In the genomic region with DNA sequence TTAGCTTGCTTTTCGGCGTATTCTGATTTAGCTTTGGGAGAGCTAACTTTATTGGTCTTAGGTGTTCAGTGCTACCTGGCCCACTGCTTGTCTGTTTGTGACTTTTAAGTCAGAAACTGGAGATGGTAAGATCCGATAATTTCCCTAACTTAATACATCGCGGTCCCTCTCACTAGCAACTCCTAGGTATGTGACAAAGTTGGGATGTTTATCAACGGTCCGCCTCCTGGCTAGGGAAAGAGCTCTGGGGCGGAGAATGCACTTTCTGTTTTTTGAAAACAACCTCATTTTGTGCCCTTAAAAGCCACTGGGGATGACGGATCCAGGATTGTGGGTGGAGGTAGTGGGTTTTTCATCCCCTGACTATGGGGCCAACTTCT, we compare ENCODE assay signal across 8 cellular contexts. TPM values are rescaled to one million over a fixed set of nuclear protein-coding genes. Genes with fewer than 3 reads are reported as not detected.
DNase-seq lines count a peak whose midpoint lies in the region; ATAC-seq, FAIRE-seq and TF ChIP-seq lines count a peak whose summit lies in the region.

No MANE protein-coding gene starts in this region.

- peak; percentile 58 for DNase-seq in OCI-M1 (lab: John Stamatoyannopoulos, UW)
- DNase-seq in endothelial cell of umbilical vein (ENCODE audit: low read depth, low spot score): no peak
- no peak for DNase-seq in pancreas
- DNase-seq in mesenteric fat pad (ENCODE audit: low spot score): no peak
- DNase-seq in nucleus accumbens (lab: John Stamatoyannopoulos, UW): no peak
- no peak for DNase-seq in DMS53 (lab: John Stamatoyannopoulos, UW)

- H2AFZ ChIP-seq in endothelial cell of umbilical vein (ENCODE audit: low read depth, low read length): no peak overlapping the region

- intact Hi-C loops in endothelial cell of umbilical vein (cut with micrococcal nuclease) (loop anchor here (5.0 kb wide), 2 partner anchors 156 to 484 kb away; partner anchors contain the start of gene DUSP16), pancreas (cut with DNase I) (loop anchor here in 1 of 3 donors (10.0 kb wide), 1 partner anchor 344 kb away; no protein-coding TSS in a partner anchor)

- no peaks in the 10 kb centered on the region for H3K9me1 ChIP-seq in endothelial cell of umbilical vein (replicated peaks; ENCODE audit: control insufficient read depth, extremely low read depth, insufficient read depth, low read length)

- H3K4me1 ChIP-seq in ES-I3 (ENCODE audit: insufficient read depth, low read length): peaks cover 25% of the 10 kb centered on the region
- H3K4me1 ChIP-seq in endothelial cell of umbilical vein (ENCODE audit: control insufficient read depth, extremely low read depth, insufficient read depth, low read length): peaks cover 58% of the 10 kb centered on the region
- peaks cover 10 to 51% (median 45%) of the 10 kb centered on the region in 3 donors for H3K4me1 ChIP-seq in pancreas

- peaks cover 3% of the 10 kb centered on the region; the same call in 1 of the 2 replicates for H3K36me3 ChIP-seq in ES-I3 (ENCODE audit: insufficient read depth, low read length)
- peaks cover 3 to 5% of the 10 kb centered on the region in 2 experiments for H3K36me3 ChIP-seq in endothelial cell of umbilical vein (ENCODE audit: control insufficient read depth in 2 of 2, extremely low read depth in 1 of 2, insufficient read depth in 2 of 2, low read length in 2 of 2)
- H3K36me3 ChIP-seq in pancreas: peaks cover 0 to 9% (median 4%) of the 10 kb centered on the region in 3 donors

- POLR2A ChIA-PET in endothelial cell of umbilical vein (lab: Charles Lee): interaction anchor here (0.5 kb wide), 1 partner anchor 112 kb away, joined by 3 read pairs; no protein-coding TSS in a partner anchor

- no peaks in the 10 kb centered on the region for H4K20me1 ChIP-seq in endothelial cell of umbilical vein (replicated peaks; ENCODE audit: control insufficient read depth, extremely low read depth, insufficient read depth, low read length)

- no peak for TF ChIP-seq POLR2A in endothelial cell of umbilical vein (IDR thresholded peaks at IDR 0.05; ENCODE audit: low read depth, low read length)

- H3K4me2 ChIP-seq in endothelial cell of umbilical vein (ENCODE audit: insufficient read depth, low read length): peak overlapping the region; percentile 95

- WGBS in pancreas, 2 donors: 0% methylated on average over 9 of the region's 9 CpGs

- FAIRE-seq in endothelial cell of umbilical vein (lab: Jason Lieb, UNC) (no peak), pancreas (lab: Jason Lieb, UNC) (no peak)

- BruUV-seq in endothelial cell of umbilical vein (replicated peaks; lab: Mats Ljungman, UMichigan): no TSS peak

- dilution Hi-C loops in endothelial cell of umbilical vein (cut with MboI; ENCODE audit: extremely low pct_ligation_motif_present, low sequenced_read_pairs): no loop called here

- H3K79me2 ChIP-seq in endothelial cell of umbilical vein (ENCODE audit: control insufficient read depth, insufficient read depth, low read length): peaks cover 62% of the 10 kb centered on the region

- TF ChIP-seq CTCF in endothelial cell of umbilical vein (IDR thresholded peaks at IDR 0.05; ENCODE audit: extremely low read depth in 1 of 2, insufficient read depth in 1 of 2, low read depth in 1 of 2, low read length in 2 of 2): no peak
- no peak for TF ChIP-seq CTCF in pancreas (IDR thresholded peaks at IDR 0.05)

- H3K4me3 ChIP-seq in endothelial cell of umbilical vein (replicated peaks in 1 of 3; ENCODE audit: insufficient read depth in 1 of 3, low read depth in 1 of 3, low read length in 3 of 3): peak overlapping the region; percentile 67 to 99 (median 95)
- peak overlapping the region; percentile 75 to 89 (median 82) for H3K4me3 ChIP-seq in pancreas

- peak overlapping the region; percentile 87 for H3K9ac ChIP-seq in ES-I3 (ENCODE audit: low read depth, low read length)
- peak overlapping the region; percentile 98 for H3K9ac ChIP-seq in endothelial cell of umbilical vein (replicated peaks; ENCODE audit: extremely low read depth, insufficient read depth, low read length)

- H3K9me3 ChIP-seq in ES-I3 (ENCODE audit: control insufficient read depth, insufficient read depth, low read length) (no peaks in the 10 kb centered on the region), endothelial cell of umbilical vein (replicated peaks; ENCODE audit: control insufficient read depth, insufficient read depth, low read length) (no peaks in the 10 kb centered on the region), pancreas (no peaks in the 10 kb centered on the region)

- CTCF ChIA-PET in endothelial cell of umbilical vein (lab: Charles Lee): interaction anchor here (11.0 kb wide), 1 partner anchor 18 kb away, joined by 159 read pairs; no protein-coding TSS in a partner anchor

- H3K27ac ChIP-seq in endothelial cell of umbilical vein (ENCODE audit: insufficient read depth, low read depth, low read length) (peak overlapping the region; percentile 98), pancreas (peak overlapping the region; percentile 98 to 100 (median 99))

- ATAC-seq in pancreas (no peak), GM21526 (IDR thresholded peaks at IDR 0.05; ENCODE audit: low FRiP score, unreplicated experiment) (no peak)

- H3K27me3 ChIP-seq in endothelial cell of umbilical vein (ENCODE audit: control insufficient read depth in 2 of 2, insufficient read depth in 2 of 2, low read length in 2 of 2) (no peaks in the 10 kb centered on the region), pancreas (no peaks in the 10 kb centered on the region)

TF ChIP-seq in endothelial cell of umbilical vein, 7 proteins besides CTCF, POLR2A, EP300 and RAD21:
- TF ChIP-seq GATA2 (IDR thresholded peaks at IDR 0.05; ENCODE audit: insufficient read depth, insufficient read length, low read depth, low read length): no peak
- no peak for TF ChIP-seq MYC (IDR thresholded peaks at IDR 0.05; ENCODE audit: low read depth, low read length)
- no peak for TF ChIP-seq JUN (IDR thresholded peaks at IDR 0.05; ENCODE audit: borderline replicate concordance, insufficient read depth, insufficient read length, low read depth)
- no peak for TF ChIP-seq MAX (IDR thresholded peaks at IDR 0.05; ENCODE audit: insufficient read depth, insufficient read length)
- TF ChIP-seq POLR2AphosphoS5 (IDR thresholded peaks at IDR 0.05; ENCODE audit: insufficient read depth, low read depth, low read length): no peak
- TF ChIP-seq EZH2 (IDR thresholded peaks at IDR 0.05; ENCODE audit: borderline replicate concordance, low read depth, low read length, severe bottlenecking): no peak
- TF ChIP-seq FOS (IDR thresholded peaks at IDR 0.05; ENCODE audit: borderline replicate concordance, insufficient read depth, low read length): no peak

RNA-seq across cellular contexts. Expression of gene CDKN1B, which starts 1.2 kb away (rescaled TPM):
- total RNA-seq in endothelial cell of umbilical vein (32.0 and 40.8 TPM in 2 replicates), pancreas (10 to 100 TPM; 12.8 to 23.7 (median 16.9) TPM), mesenteric fat pad (28.9 TPM)
- polyA plus RNA-seq in endothelial cell of umbilical vein (10.4 and 12.7 TPM in 2 replicates), pancreas (10 to 100 TPM; 12.1 to 19.1 TPM)
- 10.3 and 13.1 TPM in 2 replicates for polyA plus RNA-seq in endothelial cell of umbilical vein (2011; cell fraction: cytosol; rRNA removed)
- polyA plus RNA-seq in endothelial cell of umbilical vein (2011; cell fraction: nucleus; rRNA removed): 16.6 and 24.8 TPM in 2 replicates
- 13.5 and 14.5 TPM in 2 replicates for polyA plus RNA-seq in endothelial cell of umbilical vein (2012)
- 11.5 and 16.7 TPM in 2 replicates for polyA minus RNA-seq in endothelial cell of umbilical vein
- 26.1 TPM for polyA minus RNA-seq in endothelial cell of umbilical vein (2011; cell fraction: cytosol; rRNA and poly(A)+ RNA removed)
- polyA minus RNA-seq in endothelial cell of umbilical vein (2011; cell fraction: nucleus; rRNA and poly(A)+ RNA removed): 29.4 and 36.6 TPM in 2 replicates

RNA-seq across cellular contexts. Expression of gene GPR19, which starts 22.4 kb away (rescaled TPM):
- total RNA-seq in endothelial cell of umbilical vein: 0.37 and 0.40 TPM in 2 replicates
- 0.35 and 0.70 TPM in 2 replicates for polyA plus RNA-seq in endothelial cell of umbilical vein
- 0.30 and 0.61 TPM in 2 replicates for polyA plus RNA-seq in endothelial cell of umbilical vein (2011; cell fraction: cytosol; rRNA removed)
- polyA plus RNA-seq in endothelial cell of umbilical vein (2011; cell fraction: nucleus; rRNA removed): 1.3 and 1.7 TPM in 2 replicates
- 0.37 and 0.40 TPM in 2 replicates for polyA plus RNA-seq in endothelial cell of umbilical vein (2012)
- 0.93 and 3.3 TPM in 2 replicates for polyA minus RNA-seq in endothelial cell of umbilical vein
- polyA minus RNA-seq in endothelial cell of umbilical vein (2011; cell fraction: cytosol; rRNA and poly(A)+ RNA removed): not detected
- polyA minus RNA-seq in endothelial cell of umbilical vein (2011; cell fraction: nucleus; rRNA and poly(A)+ RNA removed): 0.58 TPM in 1 of 2 replicates, not detected in the other
- total RNA-seq in pancreas: under 1 TPM in 4 of 6 donors, not detected in 2; 0.16 to 0.58 (median 0.26) TPM
- polyA plus RNA-seq in pancreas: under 1 TPM; 0.27 to 0.82 TPM
- not detected for total RNA-seq in mesenteric fat pad
